10 cellular contexts compared by ENCODE assay signal in the genomic region with DNA sequence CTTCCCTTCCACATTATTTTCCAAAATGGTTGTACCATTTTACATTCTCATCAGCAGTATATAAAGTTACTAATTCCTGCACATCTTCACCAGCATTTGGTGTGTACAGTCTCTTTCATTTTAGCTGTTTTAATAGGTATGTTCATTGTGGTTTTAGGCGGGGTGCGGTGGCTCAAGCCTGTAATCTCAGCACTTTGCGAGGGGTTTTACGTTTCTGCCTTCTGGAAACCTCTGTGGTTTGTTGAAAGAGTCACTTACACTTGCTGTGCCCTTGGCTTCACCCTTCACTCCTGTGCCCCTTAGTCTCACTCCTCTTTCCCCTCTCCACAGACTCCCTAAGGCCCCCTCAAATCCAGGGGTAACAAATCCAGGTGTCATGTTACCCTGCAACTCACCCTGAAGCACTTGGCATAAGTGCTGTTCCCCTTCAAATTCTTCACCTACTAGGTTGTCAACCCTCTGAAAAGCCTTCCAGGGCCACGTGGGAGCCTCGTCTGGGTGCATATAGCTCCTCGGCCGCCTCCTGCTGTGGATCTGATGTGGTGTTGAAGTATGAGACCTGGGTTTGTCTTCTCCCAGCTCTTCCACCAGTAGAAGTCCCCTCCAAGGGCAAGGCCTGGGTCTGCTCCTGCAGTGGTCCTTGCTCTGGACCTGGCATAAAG. TPM values are rescaled to one million over a fixed set of nuclear protein-coding genes. Genes with fewer than 3 reads are reported as not detected.
DNase-seq lines count a peak whose midpoint lies in the region; ATAC-seq and TF ChIP-seq lines count a peak whose summit lies in the region.
"Had no signal": no experiment of that assay in that cellular context is flagged by ENCODE, and none has a peak within 500 bp of the region (broad histone marks: within the 10 kb centered on the region; RNA-seq: fewer than 3 reads in every experiment).

No MANE protein-coding gene starts in this region.

- no peak for ATAC-seq in HG03432 (IDR thresholded peaks at IDR 0.05; ENCODE audit: unreplicated experiment)

- TF ChIP-seq CTCF in fibroblast of villous mesenchyme (IDR thresholded peaks at IDR 0.05; ENCODE audit: insufficient read depth, low read depth, low read length) = no peak

- DNase-seq in Daoy (ENCODE audit: low read depth) (peak; percentile 13), RPMI8226 (peak; percentile 72), fibroblast of villous mesenchyme (ENCODE audit: low read depth) (peak; percentile 21), globus pallidus (ENCODE audit: low spot score) (no peak), AG08396 (ENCODE audit: low spot score) (no peak)
- DNase-seq: brain microvascular endothelial cell, GM23248, sigmoid colon had no signal

- H3K4me3 ChIP-seq in fibroblast of villous mesenchyme (ENCODE audit: low read depth, low read length) = no peak overlapping the region
- H3K4me3 ChIP-seq: GM23248, lung, sigmoid colon had no signal

RNA-seq across cellular contexts. Expression of a gene that starts 20.8 kb away (rescaled TPM):
- total RNA-seq in Daoy (2014; rRNA removed; shearing (Covaris generic)) = 9.5 and 13.9 TPM in 2 replicates
- total RNA-seq in fibroblast of villous mesenchyme = 23.2 and 35.4 TPM in 2 replicates

RNA-seq across cellular contexts. Expression of a gene that starts 42.7 kb away (rescaled TPM):
- 148 and 239 TPM in 2 replicates for total RNA-seq in Daoy (2014; rRNA removed; shearing (Covaris generic))
- 38.0 and 51.0 TPM in 2 replicates for total RNA-seq in fibroblast of villous mesenchyme

RNA-seq across cellular contexts. Expression of a gene that starts 43.1 kb away (rescaled TPM):
- total RNA-seq in Daoy (2014; rRNA removed; shearing (Covaris generic)) = 43.5 and 47.6 TPM in 2 replicates
- total RNA-seq in fibroblast of villous mesenchyme = 50.6 and 69.1 TPM in 2 replicates

RNA-seq across cellular contexts. Expression of a gene that starts 44.1 kb away (rescaled TPM):
- total RNA-seq in Daoy (2014; rRNA removed; shearing (Covaris generic)) = 2.2 and 7.0 TPM in 2 replicates
- total RNA-seq in fibroblast of villous mesenchyme = 7.7 and 8.6 TPM in 2 replicates

Comparison
In these comparisons a context has a peak if more than half of its experiments do, and no peak if none do; other contexts are left out.
1. DNase-seq: peak in Daoy (single experiment), RPMI8226 (single experiment) and fibroblast of villous mesenchyme (single experiment); none in globus pallidus (single experiment) and AG08396 (single experiment).